ENCODE assay signal across 22 cellular contexts in the genomic region with DNA sequence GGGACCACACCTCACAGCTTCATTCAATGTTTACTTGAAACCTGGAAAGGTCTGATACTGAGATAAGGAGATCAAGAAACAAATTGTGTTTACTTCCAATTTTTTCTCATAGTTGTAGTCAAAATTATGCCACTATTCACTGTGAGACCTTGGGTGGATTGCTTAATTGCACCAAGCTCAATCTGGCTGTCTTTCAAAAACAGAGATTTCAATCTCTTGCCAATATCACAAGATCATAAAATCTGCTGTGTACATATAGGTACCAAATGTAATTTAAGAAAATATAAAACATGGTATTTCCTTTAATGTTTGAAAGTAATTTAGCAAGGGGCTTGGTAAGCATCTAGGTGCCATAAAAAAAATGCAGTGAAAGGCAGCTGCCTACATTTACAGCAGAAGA.
"Had no signal": no experiment of that assay in that cellular context is flagged by ENCODE, and none has a peak within 500 bp of the region (broad histone marks: within the 10 kb centered on the region; RNA-seq: fewer than 3 reads in every experiment).

No MANE protein-coding gene starts in this region.

- H3K27ac ChIP-seq: coronary artery, gastrocnemius medialis, neutrophil, right atrium auricular region, sigmoid colon, skin epidermis, testis, tibial nerve had no signal

- H3K4me3 Mint-ChIP-seq: immature natural killer cell; naive thymus-derived CD4-positive, alpha-beta T cell; stimulated activated naive B cell treated with anti-CD40 and anti-IgM and Interleukin-4, amounts not matched to agents 10 μg/mL and 1 μg/mL and 100 μg/mL, for 72 hours; stimulated activated naive CD8-positive, alpha-beta T cell treated with anti-CD3 and anti-CD28 coated beads, Interleukin-15, amount 100 ng/mL, for 72 hours had no signal

- H3K4me1 Mint-ChIP-seq: naive thymus-derived CD4-positive, alpha-beta T cell; stimulated activated naive B cell treated with anti-CD40 and anti-IgM and Interleukin-4, amounts not matched to agents 10 μg/mL and 1 μg/mL and 100 μg/mL, for 72 hours; stimulated activated naive CD8-positive, alpha-beta T cell treated with anti-CD3 and anti-CD28 coated beads, Interleukin-15, amount 100 ng/mL, for 72 hours had no signal

- H3K36me3 ChIP-seq: gastrocnemius medialis, neutrophil, right atrium auricular region, sigmoid colon, tibial nerve had no signal

- H3K36me3 Mint-ChIP-seq: immature natural killer cell; naive thymus-derived CD4-positive, alpha-beta T cell; stimulated activated naive B cell treated with anti-CD40 and anti-IgM and Interleukin-4, amounts not matched to agents 10 μg/mL and 1 μg/mL and 100 μg/mL, for 72 hours had no signal

- ATAC-seq: gastrocnemius medialis; left cardiac atrium; left ventricle myocardium superior; naive thymus-derived CD4-positive, alpha-beta T cell; stimulated activated naive B cell treated with anti-CD40 and anti-IgM and Interleukin-4, amounts not matched to agents 10 μg/mL and 1 μg/mL and 100 μg/mL, for 72 hours; stimulated activated naive CD8-positive, alpha-beta T cell treated with anti-CD3 and anti-CD28 coated beads, Interleukin-15, amount 100 ng/mL, for 72 hours had no signal

- FAIRE-seq: keratinocyte had no signal

- H3K9me3 ChIP-seq: gastrocnemius medialis, neutrophil, right atrium auricular region, sigmoid colon, testis, tibial nerve had no signal

- H3K4me3 ChIP-seq: coronary artery, gastrocnemius medialis, lung, right atrium auricular region, sigmoid colon, skin epidermis, testis, tibial nerve had no signal

- H3K27ac Mint-ChIP-seq: immature natural killer cell; naive thymus-derived CD4-positive, alpha-beta T cell; stimulated activated naive B cell treated with anti-CD40 and anti-IgM and Interleukin-4, amounts not matched to agents 10 μg/mL and 1 μg/mL and 100 μg/mL, for 72 hours; stimulated activated naive CD8-positive, alpha-beta T cell treated with anti-CD3 and anti-CD28 coated beads, Interleukin-15, amount 100 ng/mL, for 72 hours had no signal

- H3K27me3 ChIP-seq: gastrocnemius medialis, right atrium auricular region, sigmoid colon, testis, tibial nerve had no signal

- DNase-seq: effector CD8-positive, alpha-beta T cell; gastrocnemius medialis; immature natural killer cell; left cardiac atrium; left ventricle myocardium superior; mesenchymal stem cell; midbrain; naive thymus-derived CD4-positive, alpha-beta T cell; posterior cingulate gyrus; sigmoid colon; stimulated activated CD4-positive, alpha-beta T cell treated with anti-CD3 and anti-CD28 coated beads, Interleukin-2, amount 100 ng/mL, for 24 hours; stimulated activated CD4-positive, alpha-beta T cell treated with anti-CD3 and anti-CD28 coated beads, Interleukin-4, amount 100 ng/mL, for 4 hours; stimulated activated naive B cell treated with anti-CD40 and anti-IgM and Interleukin-4, amounts not matched to agents 10 μg/mL and 1 μg/mL and 100 μg/mL, for 72 hours; stimulated activated naive CD8-positive, alpha-beta T cell treated with anti-CD3 and anti-CD28 coated beads, Interleukin-15, amount 100 ng/mL, for 72 hours; testis had no signal

- H3K9me3 Mint-ChIP-seq: stimulated activated naive CD8-positive, alpha-beta T cell treated with anti-CD3 and anti-CD28 coated beads, Interleukin-15, amount 100 ng/mL, for 72 hours had no signal

- H3K4me1 ChIP-seq: gastrocnemius medialis, right atrium auricular region, testis, tibial nerve had no signal
